Comparison of ENCODE assay signal across 11 cellular contexts in genomic region chr2:62199392-62200125, GRCh38. TPM values are rescaled to one million over a fixed set of nuclear protein-coding genes. Genes with fewer than 3 reads are reported as not detected.
DNase-seq lines count a peak whose midpoint lies in the region; ATAC-seq, FAIRE-seq and TF ChIP-seq lines count a peak whose summit lies in the region.
"Had no signal": no experiment of that assay in that cellular context is flagged by ENCODE, and none has a peak within 500 bp of the region (broad histone marks: within the 10 kb centered on the region; RNA-seq: fewer than 3 reads in every experiment).

No MANE protein-coding gene starts in this region.

- ATAC-seq in A549 (no peak), HG03521 (IDR thresholded peaks at IDR 0.05; ENCODE audit: unreplicated experiment) (no peak)
- ATAC-seq: left lobe of liver had no signal

- DNase-seq in A549 (ENCODE audit: low read depth in 1 of 2, low spot score in 1 of 2) (no peak), GM12892 (ENCODE audit: insufficient read length) (no peak), SIG-M5 treated with dmso at 0.1 percent for 504 hours (lab: John Stamatoyannopoulos, UW; ENCODE audit: unreplicated experiment) (peak; percentile 67), fibroblast of gingiva (ENCODE audit: low read depth) (peak; percentile 40), transverse colon (no peak)
- no peak for DNase-seq in stimulated activated naive CD4-positive, alpha-beta T cell treated with Interleukin-2 at 50 U/mL for 16 hours (lab: John Stamatoyannopoulos, UW)
- no peak for DNase-seq in activated CD4-positive, CD25-positive, alpha-beta regulatory T cell treated with anti-CD3 and anti-CD28 coated beads, Interleukin-2, amount 50 U/mL, for 72 hours
- DNase-seq: KG1 had no signal

- in situ Hi-C loops in transverse colon (cut with MboI; ENCODE audit: low pct_ligation_motif_present in 1 of 4, low pct_unique_long_range_greater_than_20kb in 1 of 4, low sequenced_read_pairs in 3 of 4), result loop anchor here in 1 of 4 donors (10.0 kb wide), 1 partner anchor 215 kb away; no protein-coding TSS in a partner anchor

- TF ChIP-seq RAD21 in A549 (conservative IDR thresholded peaks at IDR 0.05 in 1 of 2, IDR thresholded peaks at IDR 0.05 in 1 of 2), result no peak

- POLR2A ChIA-PET in A549 (lab: Yijun Ruan, JAX), result no interaction called here

- no peak overlapping the region for H3K4me3 ChIP-seq in A549
- H3K4me3 ChIP-seq in transverse colon, result no peak overlapping the region
- H3K4me3 ChIP-seq: smooth muscle cell had no signal

- FAIRE-seq in A549 (lab: Jason Lieb, UNC) (no peak), GM12892 (lab: Jason Lieb, UNC) (peak; percentile 27)

- no peaks in the 10 kb centered on the region for H3K9me3 ChIP-seq in A549
- no peaks in the 10 kb centered on the region for H3K9me3 ChIP-seq in transverse colon

- H3K4me1 ChIP-seq in A549, result peaks cover 30% of the 10 kb centered on the region
- peaks cover 6 to 62% (median 24%) of the 10 kb centered on the region in 4 donors for H3K4me1 ChIP-seq in transverse colon

- intact Hi-C loops in transverse colon (cut with DNase I; ENCODE audit: low total_unique reads), result loop anchor here (5.0 to 10.0 kb wide), 2 partner anchors 93 to 215 kb away; no protein-coding TSS in a partner anchor

- CTCF ChIA-PET in A549 (lab: Yijun Ruan, JAX), result interaction anchor here (1.1 to 1.2 kb wide), 2 partner anchors 33 to 206 kb away, joined by 3 read pairs; no protein-coding TSS in a partner anchor

- WGBS in A549 (ENCODE audit: missing lambda C conversion rate), result 87% methylated on average over 1 of the region's 1 CpG
- WGBS in transverse colon (ENCODE audit: low coverage in 1 of 2), 2 donors, result 29 to 77% methylated on average over 1 of the region's 1 CpG

- no peaks in the 10 kb centered on the region for H3K36me3 ChIP-seq in transverse colon

- no peak for TF ChIP-seq EP300 in A549 (IDR thresholded peaks at IDR 0.05)
- no peak for TF ChIP-seq EP300 in transverse colon (IDR thresholded peaks at IDR 0.05; ENCODE audit: low read depth)

- TF ChIP-seq CTCF in A549 (IDR thresholded peaks at IDR 0.05), result no peak
- no peak for TF ChIP-seq CTCF in transverse colon (IDR thresholded peaks at IDR 0.05)

- H3K27ac ChIP-seq in A549 (no peak overlapping the region), transverse colon (no peak overlapping the region)

- peak overlapping the region; percentile 22; the same call in 2 of the 3 replicates for H3K4me2 ChIP-seq in A549

- TF ChIP-seq POLR2A in A549 (IDR thresholded peaks at IDR 0.05; ENCODE audit: low read length), result no peak
- TF ChIP-seq POLR2A in GM12892 (IDR thresholded peaks at IDR 0.05; ENCODE audit: low read depth, low read length), result no peak
- TF ChIP-seq POLR2A in transverse colon (IDR thresholded peaks at IDR 0.05), result no peak

- H3K27me3 ChIP-seq in transverse colon, result no peaks in the 10 kb centered on the region

TF ChIP-seq in A549, 52 proteins besides CTCF, POLR2A, EP300 and RAD21:
- TF ChIP-seq CEBPB (IDR thresholded peaks at IDR 0.05) (peak; percentile 19 to 55; a peak in 2 of 4 replicates), ESRRA (IDR thresholded peaks at IDR 0.05; ENCODE audit: borderline replicate concordance, low read length) (no peak)
TF ChIP-seq in A549: peak in this region for 1.

RNA-seq across cellular contexts. Expression of gene B3GNT2, which starts 3.6 kb away (rescaled TPM):
- polyA plus RNA-seq in A549 (2011; rRNA removed) (26.4 and 29.4 TPM in 2 replicates), A549 (2017; fragmentation: RNase III; extraction: RNeasy Plus Mini Kit Qiagen cat#74134 plus additional on column Dnase treatment) (17.0 to 21.3 TPM (median 21.1 TPM) in 3 replicates)
- 7.4 and 8.5 TPM in 2 replicates for polyA plus RNA-seq in A549 (2012; cell fraction: cytosol; rRNA removed)
- polyA plus RNA-seq in A549 (2012; cell fraction: nucleus; rRNA removed), result 4.6 and 7.6 TPM in 2 replicates
- 18.3 and 23.8 TPM in 2 replicates for polyA minus RNA-seq in A549 (2011; rRNA and poly(A)+ RNA removed)
- polyA plus RNA-seq in GM12892 (2012; ENCODE audit: missing spikeins), result 65.4 TPM
- 10 to 100 TPM; 28.1 to 41.6 (median 38.4) TPM for total RNA-seq in transverse colon

Comparison
In these comparisons a context has a peak if more than half of its experiments do, and no peak if none do; other contexts are left out.
1. DNase-seq: peak in SIG-M5 treated with dmso at 0.1 percent for 504 hours (single experiment) and fibroblast of gingiva (single experiment); none in A549 (0 of 2), GM12892 (single experiment), transverse colon (single experiment), stimulated activated naive CD4-positive, alpha-beta T cell treated with Interleukin-2 at 50 U/mL for 16 hours (single experiment) and activated CD4-positive, CD25-positive, alpha-beta regulatory T cell treated with anti-CD3 and anti-CD28 coated beads, Interleukin-2, amount 50 U/mL, for 72 hours (single experiment).